In the genomic region with DNA sequence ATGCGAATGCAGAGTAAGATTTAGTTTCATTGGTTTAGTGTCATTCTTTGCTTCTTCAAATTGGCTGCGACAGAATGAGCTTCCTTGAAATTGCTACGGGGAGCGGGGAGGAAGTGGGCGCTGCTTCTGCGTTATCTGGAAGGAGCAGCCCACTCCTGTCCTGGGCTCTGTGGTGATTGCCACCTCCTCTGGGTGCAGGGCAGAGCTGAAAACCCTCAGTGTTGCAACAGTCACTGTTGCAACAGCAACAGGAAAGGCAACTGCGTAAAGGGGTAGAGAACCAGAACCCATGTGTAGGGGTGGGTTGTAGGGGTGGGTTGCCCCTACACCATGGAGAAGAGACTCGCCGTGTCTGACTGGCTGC, we compare ENCODE assay signal across 15 cellular contexts. TPM values are rescaled to one million over a fixed set of nuclear protein-coding genes. Genes with fewer than 3 reads are reported as not detected.
A peak's percentile ranks its signal among the peaks of the same experiment; 100 is the strongest.
DNase-seq lines count a peak whose midpoint lies in the region; ATAC-seq, FAIRE-seq and TF ChIP-seq lines count a peak whose summit lies in the region.
"Had no signal": no experiment of that assay in that cellular context is flagged by ENCODE, and none has a peak within 500 bp of the region (broad histone marks: within the 10 kb centered on the region; RNA-seq: fewer than 3 reads in every experiment).

No MANE protein-coding gene starts in this region.

- TF ChIP-seq EP300 in HepG2 (IDR thresholded peaks at IDR 0.05; ENCODE audit: low read depth in 2 of 2, low read length in 2 of 2) (no peak), HepG2 (CRISPR knock-in tag; IDR thresholded peaks at IDR 0.05; ENCODE audit: borderline replicate concordance) (no peak), sigmoid colon (IDR thresholded peaks at IDR 0.05) (no peak)

- H3K36me3 ChIP-seq in HepG2 (replicated peaks in 1 of 2; ENCODE audit: control insufficient read depth in 1 of 2, insufficient read depth in 2 of 2, low read length in 2 of 2) (peaks cover 11 to 61% of the 10 kb centered on the region in 2 experiments; a peak in 4 of 5 replicates), sigmoid colon (peaks cover 0 to 35% (median 6%) of the 10 kb centered on the region in 4 donors)

- no peak for TF ChIP-seq CTCF in HepG2 (CRISPR knock-in tag; IDR thresholded peaks at IDR 0.05)
- no peak for TF ChIP-seq CTCF in progenitor cell of endocrine pancreas (IDR thresholded peaks at IDR 0.05; ENCODE audit: unreplicated experiment)
- TF ChIP-seq CTCF in sigmoid colon (IDR thresholded peaks at IDR 0.05), result no peak

- H3K9ac ChIP-seq in HepG2 (ENCODE audit: insufficient read depth, low read depth, low read length), result no peak overlapping the region

- no peaks in the 10 kb centered on the region for H3K9me3 ChIP-seq in HepG2 (ENCODE audit: low read length)
- H3K9me3 ChIP-seq in sigmoid colon, result no peaks in the 10 kb centered on the region
- H3K9me3 ChIP-seq: prostate gland had no signal

- BruUV-seq in HepG2 (replicated peaks; lab: Mats Ljungman, UMichigan), result no TSS peak

- H3K4me3 ChIP-seq in HepG2 (replicated peaks in 1 of 3; ENCODE audit: insufficient read depth in 1 of 3, low read depth in 2 of 3, low read length in 3 of 3) (no peak overlapping the region), sigmoid colon (no peak overlapping the region)
- H3K4me3 ChIP-seq: prostate gland had no signal

- intact Hi-C loops in HepG2 (cut with micrococcal nuclease; ENCODE audit: unreplicated experiment) (no loop called here), sigmoid colon (cut with DNase I) (no loop called here)

- no peak for ATAC-seq in stimulated activated naive CD8-positive, alpha-beta T cell treated with anti-CD3 and anti-CD28 coated beads, Interleukin-15, Interleukin-2, amounts not matched to agents 100 U/mL and 50 U/mL, for 24 hours
- no peak for ATAC-seq in HepG2
- ATAC-seq: stimulated activated effector memory CD8-positive, alpha-beta T cell treated with anti-CD3 and anti-CD28 coated beads, Interleukin-12 subunit alpha, Interleukin-12 subunit beta, amount 100 ng/mL, for 72 hours had no signal

- TF ChIP-seq POLR2A in HepG2 (IDR thresholded peaks at IDR 0.05; ENCODE audit: insufficient read depth in 1 of 2, low read depth in 2 of 2, low read length in 2 of 2) (no peak), sigmoid colon (IDR thresholded peaks at IDR 0.05) (no peak)

- H3K27ac ChIP-seq in HepG2 (ENCODE audit: extremely low read length, insufficient read depth, low read length), result no peak overlapping the region
- H3K27ac ChIP-seq in sigmoid colon, result no peak overlapping the region
- H3K27ac ChIP-seq: prostate gland had no signal

- no peak overlapping the region for H3K4me3 Mint-ChIP-seq in stimulated activated naive CD8-positive, alpha-beta T cell treated with anti-CD3 and anti-CD28 coated beads, Interleukin-15, Interleukin-2, amounts not matched to agents 100 ng/mL and 50 ng/mL, for 24 hours
- H3K4me3 Mint-ChIP-seq in progenitor cell of endocrine pancreas (ENCODE audit: low read depth), result no peak overlapping the region
- H3K4me3 Mint-ChIP-seq: mesothelial cell of epicardium; stimulated activated effector memory CD8-positive, alpha-beta T cell treated with anti-CD3 and anti-CD28 coated beads, Interleukin-12 subunit alpha, Interleukin-12 subunit beta, amount 100 ng/mL, for 72 hours had no signal

- peak overlapping the region; percentile 11 for H3K27ac Mint-ChIP-seq in stimulated activated naive CD8-positive, alpha-beta T cell treated with anti-CD3 and anti-CD28 coated beads, Interleukin-15, Interleukin-2, amounts not matched to agents 100 ng/mL and 50 ng/mL, for 24 hours
- H3K27ac Mint-ChIP-seq in progenitor cell of endocrine pancreas, result no peak overlapping the region
- H3K27ac Mint-ChIP-seq: stimulated activated effector memory CD8-positive, alpha-beta T cell treated with anti-CD3 and anti-CD28 coated beads, Interleukin-12 subunit alpha, Interleukin-12 subunit beta, amount 100 ng/mL, for 72 hours had no signal

- CTCF ChIA-PET in HepG2 (lab: Yijun Ruan, JAX; ENCODE audit: low intra/inter-chr PET ratio, low total read pairs), result no interaction called here

- no peaks in the 10 kb centered on the region for H3K9me3 Mint-ChIP-seq in stimulated activated naive CD8-positive, alpha-beta T cell treated with anti-CD3 and anti-CD28 coated beads, Interleukin-15, Interleukin-2, amounts not matched to agents 100 ng/mL and 50 ng/mL, for 24 hours
- no peaks in the 10 kb centered on the region for H3K9me3 Mint-ChIP-seq in progenitor cell of endocrine pancreas (ENCODE audit: low read depth)
- H3K9me3 Mint-ChIP-seq: mesothelial cell of epicardium; stimulated activated effector memory CD8-positive, alpha-beta T cell treated with anti-CD3 and anti-CD28 coated beads, Interleukin-12 subunit alpha, Interleukin-12 subunit beta, amount 100 ng/mL, for 72 hours had no signal

- H3K27me3 ChIP-seq in HepG2 (ENCODE audit: control insufficient read depth in 1 of 2, insufficient read depth in 2 of 2, low read length in 2 of 2), result no peaks in the 10 kb centered on the region
- H3K27me3 ChIP-seq in sigmoid colon, result no peaks in the 10 kb centered on the region

- no peaks in the 10 kb centered on the region for H4K20me1 ChIP-seq in HepG2 (ENCODE audit: insufficient read depth, low read length)

- H3K27me3 Mint-ChIP-seq in stimulated activated naive CD8-positive, alpha-beta T cell treated with anti-CD3 and anti-CD28 coated beads, Interleukin-15, Interleukin-2, amounts not matched to agents 100 ng/mL and 50 ng/mL, for 24 hours, result no peaks in the 10 kb centered on the region
- H3K27me3 Mint-ChIP-seq in progenitor cell of endocrine pancreas, result no peaks in the 10 kb centered on the region

- H3K4me1 Mint-ChIP-seq in stimulated activated naive CD8-positive, alpha-beta T cell treated with anti-CD3 and anti-CD28 coated beads, Interleukin-15, Interleukin-2, amounts not matched to agents 100 ng/mL and 50 ng/mL, for 24 hours (ENCODE audit: low read depth), result peaks cover 10% of the 10 kb centered on the region
- H3K4me1 Mint-ChIP-seq in progenitor cell of endocrine pancreas (ENCODE audit: low read depth), result no peaks in the 10 kb centered on the region

- DNase-seq in stimulated activated naive CD8-positive, alpha-beta T cell treated with anti-CD3 and anti-CD28 coated beads, Interleukin-15, Interleukin-2, amounts not matched to agents 100 U/mL and 50 U/mL, for 24 hours, result no peak
- peak; percentile 87 for DNase-seq in UCSD-AML1 (lab: John Stamatoyannopoulos, UW; ENCODE audit: unreplicated experiment)
- DNase-seq in HepG2 (ENCODE audit: low spot score), result no peak
- DNase-seq in urothelium cell line (ENCODE audit: low spot score), result no peak
- no peak for DNase-seq in activated gamma-delta T cell treated with Interleukin-2 at 50 U/mL for 16 hours
- no peak for DNase-seq in progenitor cell of endocrine pancreas (ENCODE audit: low spot score, unreplicated experiment)
- no peak for DNase-seq in sigmoid colon
- DNase-seq: NCI-H1048; NCI-H226; stimulated activated CD4-positive, alpha-beta T cell treated with anti-CD3 and anti-CD28 coated beads, Interleukin-2, amount 100 ng/mL, for 48 hours; T-helper 2 cell had no signal

- H3K79me2 ChIP-seq in HepG2 (ENCODE audit: insufficient read depth, low read length), result no peaks in the 10 kb centered on the region

- H2AFZ ChIP-seq in HepG2 (ENCODE audit: low read length), result no peak overlapping the region

- in situ Hi-C loops in HepG2 (cut with HindIII; ENCODE audit: extremely low pct_ligation_motif_present, low pct_unique_long_range_greater_than_20kb), result no loop called here

- H3K4me2 ChIP-seq in HepG2 (ENCODE audit: low read depth, low read length), result no peak overlapping the region

- no peak for FAIRE-seq in HepG2 (lab: Jason Lieb, UNC)
- peak; percentile 72 for FAIRE-seq in urothelium cell line (lab: Jason Lieb, UNC)

- over 99% methylated on average over 9 of the region's 9 CpGs for WGBS in HepG2 (ENCODE audit: low lambda C conversion rate)
- 73 to 90% methylated on average over 9 of the region's 9 CpGs for WGBS in sigmoid colon, 2 donors

- H3K36me3 Mint-ChIP-seq in stimulated activated naive CD8-positive, alpha-beta T cell treated with anti-CD3 and anti-CD28 coated beads, Interleukin-15, Interleukin-2, amounts not matched to agents 100 ng/mL and 50 ng/mL, for 24 hours (ENCODE audit: low read depth), result peaks cover 48% of the 10 kb centered on the region
- peaks cover 12% of the 10 kb centered on the region for H3K36me3 Mint-ChIP-seq in progenitor cell of endocrine pancreas (ENCODE audit: insufficient read depth)

- POLR2A ChIA-PET in HepG2 (lab: Yijun Ruan, JAX), result no interaction called here

- no peak for TF ChIP-seq RAD21 in HepG2 (CRISPR knock-in tag; IDR thresholded peaks at IDR 0.05)

- no peaks in the 10 kb centered on the region for H3K4me1 ChIP-seq in HepG2 (ENCODE audit: insufficient read depth, low read length)
- H3K4me1 ChIP-seq in sigmoid colon, result peaks cover 0 to 15% (median 6%) of the 10 kb centered on the region in 4 donors
- H3K4me1 ChIP-seq: prostate gland had no signal

RNA-seq across cellular contexts. Expression of a gene that starts 57.7 kb away (rescaled TPM):
- 28.5 and 29.4 TPM in 2 replicates for total RNA-seq in HepG2 (2016; rRNA removed; fragmentation: Illumina TruSeq; extraction: Trizol)
- total RNA-seq in HepG2 (2016; cell fraction: cytosol; rRNA removed; fragmentation: Illumina TruSeq; extraction: Trizol; ENCODE audit: low read depth), result 14.4 and 14.7 TPM in 2 replicates
- total RNA-seq in HepG2 (2016; cell fraction: insoluble cytoplasmic fraction; rRNA removed; fragmentation: Illumina TruSeq; extraction: Trizol), result 27.4 and 32.7 TPM in 2 replicates
- 28.0 and 28.2 TPM in 2 replicates for total RNA-seq in HepG2 (2016; cell fraction: membrane; rRNA removed; fragmentation: Illumina TruSeq; extraction: Trizol)
- total RNA-seq in HepG2 (2016; cell fraction: nucleus; rRNA removed; fragmentation: Illumina TruSeq; extraction: Trizol), result 18.9 and 21.1 TPM in 2 replicates
- polyA plus RNA-seq in HepG2 (2011; rRNA removed), result 29.3 and 30.7 TPM in 2 replicates
- 42.3 and 42.6 TPM in 2 replicates for polyA plus RNA-seq in HepG2 (2011; cell fraction: cytosol; rRNA removed)
- 37.6 and 47.3 TPM in 2 replicates for polyA plus RNA-seq in HepG2 (2011; cell fraction: nucleus; rRNA removed)
- polyA plus RNA-seq in HepG2 (2012), result 20.1 and 23.7 TPM in 2 replicates
- 6.6 and 9.3 TPM in 2 replicates for polyA plus RNA-seq in HepG2 (2016; cell fraction: cytosol; fragmentation: Illumina TruSeq; extraction: Trizol; ENCODE audit: low read depth)
- 36.1 and 44.7 TPM in 2 replicates for polyA plus RNA-seq in HepG2 (2016; cell fraction: insoluble cytoplasmic fraction; fragmentation: Illumina TruSeq; extraction: Trizol; ENCODE audit: low read depth)
- polyA plus RNA-seq in HepG2 (2016; cell fraction: membrane; fragmentation: Illumina TruSeq; extraction: Trizol; ENCODE audit: low read depth), result 18.6 and 20.1 TPM in 2 replicates
- polyA plus RNA-seq in HepG2 (2016; cell fraction: nucleus; fragmentation: Illumina TruSeq; extraction: Trizol; ENCODE audit: insufficient read depth, low read depth), result 26.0 and 26.1 TPM in 2 replicates
- 43.9 and 54.5 TPM in 2 replicates for polyA minus RNA-seq in HepG2 (2011; rRNA and poly(A)+ RNA removed; ENCODE audit: low replicate concordance)
- polyA minus RNA-seq in HepG2 (2011; cell fraction: cytosol; rRNA and poly(A)+ RNA removed), result 12.6 and 17.5 TPM in 2 replicates
- polyA minus RNA-seq in HepG2 (2011; cell fraction: nucleus; rRNA and poly(A)+ RNA removed), result 53.7 and 63.0 TPM in 2 replicates
- 53.4 and 63.0 TPM in 2 replicates for total RNA-seq in progenitor cell of endocrine pancreas
- 10 to 100 TPM; 61.6 to 71.7 (median 65.0) TPM for total RNA-seq in sigmoid colon
- polyA plus RNA-seq in sigmoid colon, result 100 to 1,000 TPM in 1 of 3 donors, 10 to 100 TPM in 2; 58.8 to 119 (median 93.7) TPM

RNA-seq across cellular contexts. Expression of a gene that starts 57.9 kb away (rescaled TPM):
- total RNA-seq in HepG2 (2016; rRNA removed; fragmentation: Illumina TruSeq; extraction: Trizol) (28.5 and 35.1 TPM in 2 replicates), progenitor cell of endocrine pancreas (20.2 and 22.4 TPM in 2 replicates), sigmoid colon (10 to 100 TPM; 10.7 to 13.0 (median 11.9) TPM)
- total RNA-seq in HepG2 (2016; cell fraction: cytosol; rRNA removed; fragmentation: Illumina TruSeq; extraction: Trizol; ENCODE audit: low read depth), result 4.9 and 5.9 TPM in 2 replicates
- total RNA-seq in HepG2 (2016; cell fraction: insoluble cytoplasmic fraction; rRNA removed; fragmentation: Illumina TruSeq; extraction: Trizol), result 26.2 and 34.3 TPM in 2 replicates
- total RNA-seq in HepG2 (2016; cell fraction: membrane; rRNA removed; fragmentation: Illumina TruSeq; extraction: Trizol), result 13.9 and 14.8 TPM in 2 replicates
- total RNA-seq in HepG2 (2016; cell fraction: nucleus; rRNA removed; fragmentation: Illumina TruSeq; extraction: Trizol), result 23.0 and 24.4 TPM in 2 replicates
- polyA plus RNA-seq in HepG2 (2011; rRNA removed) (23.6 and 25.5 TPM in 2 replicates), sigmoid colon (1 to 10 TPM; 6.9 to 8.4 (median 8.3) TPM)
- polyA plus RNA-seq in HepG2 (2011; cell fraction: cytosol; rRNA removed), result 24.0 and 26.1 TPM in 2 replicates
- polyA plus RNA-seq in HepG2 (2011; cell fraction: nucleus; rRNA removed), result 23.4 and 27.7 TPM in 2 replicates
- 13.7 TPM in 2 replicates for polyA plus RNA-seq in HepG2 (2012)
- 4.0 and 4.6 TPM in 2 replicates for polyA plus RNA-seq in HepG2 (2016; cell fraction: cytosol; fragmentation: Illumina TruSeq; extraction: Trizol; ENCODE audit: low read depth)
- polyA plus RNA-seq in HepG2 (2016; cell fraction: insoluble cytoplasmic fraction; fragmentation: Illumina TruSeq; extraction: Trizol; ENCODE audit: low read depth), result 33.7 and 37.5 TPM in 2 replicates
- 7.5 and 8.8 TPM in 2 replicates for polyA plus RNA-seq in HepG2 (2016; cell fraction: membrane; fragmentation: Illumina TruSeq; extraction: Trizol; ENCODE audit: low read depth)
- 23.4 and 28.9 TPM in 2 replicates for polyA plus RNA-seq in HepG2 (2016; cell fraction: nucleus; fragmentation: Illumina TruSeq; extraction: Trizol; ENCODE audit: insufficient read depth, low read depth)
- 79.0 and 79.6 TPM in 2 replicates for polyA minus RNA-seq in HepG2 (2011; rRNA and poly(A)+ RNA removed; ENCODE audit: low replicate concordance)
- polyA minus RNA-seq in HepG2 (2011; cell fraction: cytosol; rRNA and poly(A)+ RNA removed), result 23.7 and 24.0 TPM in 2 replicates
- polyA minus RNA-seq in HepG2 (2011; cell fraction: nucleus; rRNA and poly(A)+ RNA removed), result 29.1 and 37.9 TPM in 2 replicates
